Comparison of ENCODE assay signal across 9 cellular contexts in the genomic region with DNA sequence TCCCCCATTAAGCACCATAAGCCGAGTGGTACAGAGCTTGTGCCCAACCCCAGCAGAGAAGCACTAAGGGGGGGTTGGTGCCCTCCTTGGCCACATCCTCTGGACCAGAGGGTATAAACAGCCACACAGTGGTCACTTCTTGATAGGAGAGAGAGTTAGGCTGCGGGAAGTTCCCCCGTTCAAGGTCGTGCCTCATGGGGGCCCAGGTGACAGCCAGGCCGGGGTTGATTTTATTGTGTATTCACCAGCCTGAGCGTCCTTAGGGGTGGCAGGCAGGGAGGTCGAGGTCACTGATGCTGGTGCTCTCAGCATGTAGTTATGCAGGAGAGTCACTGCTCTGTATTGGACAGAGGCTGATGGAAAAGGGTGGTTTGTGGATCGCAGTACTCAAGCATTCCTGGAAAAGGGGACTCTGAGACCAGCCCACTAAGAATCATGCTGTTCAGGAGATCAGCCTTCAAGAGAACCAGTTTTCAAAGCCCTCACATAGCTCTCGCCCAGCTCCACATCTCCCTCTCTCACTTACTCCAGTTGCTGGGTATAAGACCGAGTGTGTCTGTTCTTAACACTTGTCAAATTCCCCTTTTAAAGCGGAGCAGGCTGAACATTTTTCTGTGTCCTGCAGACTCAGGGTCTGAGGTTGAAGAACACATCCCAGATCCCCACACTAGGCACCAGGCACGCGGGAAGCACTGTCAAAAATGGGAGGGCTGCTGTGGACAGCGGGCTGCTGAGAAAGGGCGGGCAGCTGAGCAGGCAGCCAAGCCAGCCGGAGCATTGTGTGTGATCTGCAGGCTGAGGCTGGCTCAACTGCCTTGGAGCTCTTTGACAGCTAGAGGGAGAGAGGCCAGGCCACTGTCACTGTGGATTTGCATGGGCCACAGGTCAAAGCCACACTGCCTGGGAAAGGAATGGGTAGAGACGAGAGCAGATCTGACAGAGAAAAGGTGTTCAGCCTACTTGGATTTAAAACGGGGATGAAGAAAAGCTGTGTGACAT. TPM values are rescaled to one million over a fixed set of nuclear protein-coding genes. Genes with fewer than 3 reads are reported as not detected.
DNase-seq lines count a peak whose midpoint lies in the region; ATAC-seq and TF ChIP-seq lines count a peak whose summit lies in the region.
"Had no signal": no experiment of that assay in that cellular context is flagged by ENCODE, and none has a peak within 500 bp of the region (broad histone marks: within the 10 kb centered on the region; RNA-seq: fewer than 3 reads in every experiment).

No MANE protein-coding gene starts in this region.

- ATAC-seq in SK-N-SH treated with all-trans-retinoic acid at 6 μM for 48 hours (peak; percentile 71), left ventricle myocardium superior (peak; percentile 73), GM18498 (IDR thresholded peaks at IDR 0.05; ENCODE audit: unreplicated experiment) (no peak), HG02884 (IDR thresholded peaks at IDR 0.05; ENCODE audit: unreplicated experiment) (no peak), HG03469 (IDR thresholded peaks at IDR 0.05; ENCODE audit: unreplicated experiment) (no peak)

- H3K9me3 Mint-ChIP-seq in progenitor cell of endocrine pancreas (ENCODE audit: low read depth): no peaks in the 10 kb centered on the region
- no peaks in the 10 kb centered on the region for H3K9me3 Mint-ChIP-seq in activated T-cell treated with anti-CD3 and anti-CD28 coated beads, Interleukin-2, amount 50 U/mL, for 24 hours

- no peak overlapping the region for H3K27ac Mint-ChIP-seq in progenitor cell of endocrine pancreas
- H3K27ac Mint-ChIP-seq in activated T-cell treated with anti-CD3 and anti-CD28 coated beads, Interleukin-2, amount 50 U/mL, for 24 hours: no peak overlapping the region

- no peaks in the 10 kb centered on the region for H3K4me1 Mint-ChIP-seq in progenitor cell of endocrine pancreas (ENCODE audit: low read depth)
- H3K4me1 Mint-ChIP-seq in activated T-cell treated with anti-CD3 and anti-CD28 coated beads, Interleukin-2, amount 50 U/mL, for 24 hours (ENCODE audit: low read depth): peaks cover 8% of the 10 kb centered on the region

- peak overlapping the region; percentile 42 for H3K4me3 Mint-ChIP-seq in progenitor cell of endocrine pancreas (ENCODE audit: low read depth)
- no peak overlapping the region for H3K4me3 Mint-ChIP-seq in activated T-cell treated with anti-CD3 and anti-CD28 coated beads, Interleukin-2, amount 50 U/mL, for 24 hours

- no peaks in the 10 kb centered on the region for H3K36me3 Mint-ChIP-seq in progenitor cell of endocrine pancreas (ENCODE audit: insufficient read depth)
- H3K36me3 Mint-ChIP-seq in activated T-cell treated with anti-CD3 and anti-CD28 coated beads, Interleukin-2, amount 50 U/mL, for 24 hours (ENCODE audit: low read depth): no peaks in the 10 kb centered on the region

- intact Hi-C loops in left ventricle myocardium superior (cut with micrococcal nuclease): no loop called here

- TF ChIP-seq CTCF in progenitor cell of endocrine pancreas (IDR thresholded peaks at IDR 0.05; ENCODE audit: unreplicated experiment): peak; percentile 38

- peak; percentile 65 for DNase-seq in D341Med (ENCODE audit: low spot score)
- peak; percentile 87 for DNase-seq in left ventricle myocardium superior
- DNase-seq in progenitor cell of endocrine pancreas (ENCODE audit: low spot score, unreplicated experiment): no peak
- no peak for DNase-seq in activated T-cell treated with anti-CD3 and anti-CD28 coated beads, Interleukin-2, amount 50 U/mL, for 24 hours
- DNase-seq: MG63 had no signal

- H3K27me3 Mint-ChIP-seq in progenitor cell of endocrine pancreas: peaks cover 84% of the 10 kb centered on the region
- H3K27me3 Mint-ChIP-seq in activated T-cell treated with anti-CD3 and anti-CD28 coated beads, Interleukin-2, amount 50 U/mL, for 24 hours: peaks cover 81% of the 10 kb centered on the region

TF ChIP-seq in SK-N-SH treated with all-trans-retinoic acid at 6 μM for 48 hours, 23 proteins besides CTCF, POLR2A, EP300 and RAD21:
- TF ChIP-seq TOX (CRISPR knock-in tag; IDR thresholded peaks at IDR 0.05; ENCODE audit: borderline replicate concordance): no peak
- no peak for TF ChIP-seq ISL1 (CRISPR knock-in tag; IDR thresholded peaks at IDR 0.05)
- TF ChIP-seq ZNF565 (CRISPR knock-in tag; conservative IDR thresholded peaks at IDR 0.05; ENCODE audit: low read depth): no peak
- TF ChIP-seq ZFP30 (CRISPR knock-in tag; IDR thresholded peaks at IDR 0.05): no peak
- TF ChIP-seq CSDC2 (CRISPR knock-in tag; IDR thresholded peaks at IDR 0.05): no peak
- no peak for TF ChIP-seq CREB5 (CRISPR knock-in tag; IDR thresholded peaks at IDR 0.05; ENCODE audit: low read depth)
- no peak for TF ChIP-seq RARB (CRISPR knock-in tag; IDR thresholded peaks at IDR 0.05)

RNA-seq across cellular contexts. Expression of gene ITGA9, which starts 1.8 kb away (rescaled TPM):
- total RNA-seq in left ventricle myocardium superior: 44.2 TPM
- 4.1 and 8.2 TPM in 2 replicates for total RNA-seq in progenitor cell of endocrine pancreas

Comparison
In these comparisons a context has a peak if more than half of its experiments do, and no peak if none do; other contexts are left out.
1. DNase-seq: peak in D341Med (single experiment) and left ventricle myocardium superior (single experiment); none in progenitor cell of endocrine pancreas (single experiment) and activated T-cell treated with anti-CD3 and anti-CD28 coated beads, Interleukin-2, amount 50 U/mL, for 24 hours (single experiment).
2. ATAC-seq: peak in SK-N-SH treated with all-trans-retinoic acid at 6 μM for 48 hours (single experiment) and left ventricle myocardium superior (single experiment); none in GM18498 (single experiment), HG02884 (single experiment) and HG03469 (single experiment).